1 cellular context compared by ENCODE assay signal in the genomic region with DNA sequence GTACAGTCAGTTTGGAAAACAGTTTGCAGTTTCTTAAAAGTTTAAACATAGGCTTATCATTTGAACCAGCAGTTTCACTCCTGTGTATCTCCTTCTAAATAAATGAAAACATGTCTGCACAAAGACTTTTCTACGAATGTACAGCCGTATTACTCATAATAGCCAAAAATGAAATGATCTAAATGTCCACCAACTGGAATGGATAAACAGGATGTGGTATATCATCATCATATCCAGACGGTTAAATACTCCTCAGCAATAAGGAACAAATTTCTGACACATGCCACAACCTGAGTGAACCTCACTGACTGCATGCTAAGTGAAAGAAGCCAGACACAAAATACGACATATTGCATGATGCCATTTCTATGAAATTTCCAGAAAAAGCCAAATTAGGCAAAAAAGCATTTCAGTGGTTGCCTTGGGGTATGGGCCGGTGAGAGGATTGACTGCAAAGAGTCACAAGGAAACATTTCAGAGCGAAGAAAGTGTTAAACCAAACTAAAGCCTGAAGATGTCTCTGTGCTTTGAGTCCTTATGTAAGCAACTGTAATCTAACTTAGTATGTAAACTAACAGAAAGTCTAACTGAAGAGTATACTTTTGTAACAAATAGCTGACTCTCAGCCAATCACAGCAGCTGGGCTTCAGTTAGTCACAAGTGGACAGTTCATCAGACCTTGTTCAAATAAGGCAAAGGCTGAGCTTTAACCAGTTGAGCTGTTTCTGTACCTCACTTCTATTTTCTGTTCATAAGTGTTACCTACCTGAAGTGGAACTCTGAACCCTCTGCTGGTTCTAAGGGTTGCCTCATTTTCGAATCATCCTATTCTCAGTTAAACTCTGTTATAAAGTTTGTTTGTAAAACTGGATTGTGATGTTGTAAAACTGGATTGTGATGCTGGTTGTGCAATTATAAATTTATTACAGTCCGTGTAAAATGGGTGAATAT.
TF ChIP-seq lines count a peak whose summit lies in the region.

No MANE protein-coding gene starts in this region.

TF ChIP-seq in SK-N-SH, 30 proteins besides CTCF, POLR2A, EP300 and RAD21 (continued from another document):
- TF ChIP-seq, protein P1, sequence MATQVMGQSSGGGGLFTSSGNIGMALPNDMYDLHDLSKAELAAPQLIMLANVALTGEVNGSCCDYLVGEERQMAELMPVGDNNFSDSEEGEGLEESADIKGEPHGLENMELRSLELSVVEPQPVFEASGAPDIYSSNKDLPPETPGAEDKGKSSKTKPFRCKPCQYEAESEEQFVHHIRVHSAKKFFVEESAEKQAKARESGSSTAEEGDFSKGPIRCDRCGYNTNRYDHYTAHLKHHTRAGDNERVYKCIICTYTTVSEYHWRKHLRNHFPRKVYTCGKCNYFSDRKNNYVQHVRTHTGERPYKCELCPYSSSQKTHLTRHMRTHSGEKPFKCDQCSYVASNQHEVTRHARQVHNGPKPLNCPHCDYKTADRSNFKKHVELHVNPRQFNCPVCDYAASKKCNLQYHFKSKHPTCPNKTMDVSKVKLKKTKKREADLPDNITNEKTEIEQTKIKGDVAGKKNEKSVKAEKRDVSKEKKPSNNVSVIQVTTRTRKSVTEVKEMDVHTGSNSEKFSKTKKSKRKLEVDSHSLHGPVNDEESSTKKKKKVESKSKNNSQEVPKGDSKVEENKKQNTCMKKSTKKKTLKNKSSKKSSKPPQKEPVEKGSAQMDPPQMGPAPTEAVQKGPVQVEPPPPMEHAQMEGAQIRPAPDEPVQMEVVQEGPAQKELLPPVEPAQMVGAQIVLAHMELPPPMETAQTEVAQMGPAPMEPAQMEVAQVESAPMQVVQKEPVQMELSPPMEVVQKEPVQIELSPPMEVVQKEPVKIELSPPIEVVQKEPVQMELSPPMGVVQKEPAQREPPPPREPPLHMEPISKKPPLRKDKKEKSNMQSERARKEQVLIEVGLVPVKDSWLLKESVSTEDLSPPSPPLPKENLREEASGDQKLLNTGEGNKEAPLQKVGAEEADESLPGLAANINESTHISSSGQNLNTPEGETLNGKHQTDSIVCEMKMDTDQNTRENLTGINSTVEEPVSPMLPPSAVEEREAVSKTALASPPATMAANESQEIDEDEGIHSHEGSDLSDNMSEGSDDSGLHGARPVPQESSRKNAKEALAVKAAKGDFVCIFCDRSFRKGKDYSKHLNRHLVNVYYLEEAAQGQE (IDR thresholded peaks at IDR 0.05; ENCODE audit: low read depth, low read length) = no peak
- TF ChIP-seq, protein P2, sequence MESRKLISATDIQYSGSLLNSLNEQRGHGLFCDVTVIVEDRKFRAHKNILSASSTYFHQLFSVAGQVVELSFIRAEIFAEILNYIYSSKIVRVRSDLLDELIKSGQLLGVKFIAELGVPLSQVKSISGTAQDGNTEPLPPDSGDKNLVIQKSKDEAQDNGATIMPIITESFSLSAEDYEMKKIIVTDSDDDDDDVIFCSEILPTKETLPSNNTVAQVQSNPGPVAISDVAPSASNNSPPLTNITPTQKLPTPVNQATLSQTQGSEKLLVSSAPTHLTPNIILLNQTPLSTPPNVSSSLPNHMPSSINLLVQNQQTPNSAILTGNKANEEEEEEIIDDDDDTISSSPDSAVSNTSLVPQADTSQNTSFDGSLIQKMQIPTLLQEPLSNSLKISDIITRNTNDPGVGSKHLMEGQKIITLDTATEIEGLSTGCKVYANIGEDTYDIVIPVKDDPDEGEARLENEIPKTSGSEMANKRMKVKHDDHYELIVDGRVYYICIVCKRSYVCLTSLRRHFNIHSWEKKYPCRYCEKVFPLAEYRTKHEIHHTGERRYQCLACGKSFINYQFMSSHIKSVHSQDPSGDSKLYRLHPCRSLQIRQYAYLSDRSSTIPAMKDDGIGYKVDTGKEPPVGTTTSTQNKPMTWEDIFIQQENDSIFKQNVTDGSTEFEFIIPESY (IDR thresholded peaks at IDR 0.05; ENCODE audit: borderline replicate concordance, low read depth) = no peak; the same call in 1 of the 2 replicates
- TF ChIP-seq MXI1 (IDR thresholded peaks at IDR 0.05; ENCODE audit: low read depth, low read length) = no peak
- TF ChIP-seq TCF12 (IDR thresholded peaks at IDR 0.05) = peak; percentile 78
- no peak for TF ChIP-seq SMC3 (IDR thresholded peaks at IDR 0.05; ENCODE audit: low read depth, low read length)
- no peak for TF ChIP-seq GABPA (IDR thresholded peaks at IDR 0.05; ENCODE audit: low read depth)
- 0 out of 2 replicates have a peak, but pooled peaks have one; percentile 22 for TF ChIP-seq FOXM1 (IDR thresholded peaks at IDR 0.05; ENCODE audit: low read depth)
- TF ChIP-seq NRF1 (IDR thresholded peaks at IDR 0.05; ENCODE audit: low read depth, low read length) = no peak
- no peak for TF ChIP-seq FOXJ3 (CRISPR knock-in tag; IDR thresholded peaks at IDR 0.05)
- no peak for TF ChIP-seq CHD2 (IDR thresholded peaks at IDR 0.05; ENCODE audit: low read length, partially characterized antibody)
- peak; percentile 54 for TF ChIP-seq JUND (IDR thresholded peaks at IDR 0.05)
- no peak for TF ChIP-seq RFX5 (IDR thresholded peaks at IDR 0.05; ENCODE audit: low read length)
- TF ChIP-seq ELF1 (IDR thresholded peaks at IDR 0.05) = no peak
- TF ChIP-seq YY1 (IDR thresholded peaks at IDR 0.05; ENCODE audit: low read depth) = no peak
- TF ChIP-seq RXRA (IDR thresholded peaks at IDR 0.05; ENCODE audit: borderline replicate concordance, low read depth) = peak; percentile 30; the same call in 1 of the 2 replicates
- peak; percentile 28; the same call in 1 of the 2 replicates for TF ChIP-seq FOSL2 (IDR thresholded peaks at IDR 0.05; ENCODE audit: borderline replicate concordance, low read depth)
- no peak for TF ChIP-seq TAF1 (IDR thresholded peaks at IDR 0.05; ENCODE audit: borderline replicate concordance, low read depth, low read length)
- TF ChIP-seq, protein P3, sequence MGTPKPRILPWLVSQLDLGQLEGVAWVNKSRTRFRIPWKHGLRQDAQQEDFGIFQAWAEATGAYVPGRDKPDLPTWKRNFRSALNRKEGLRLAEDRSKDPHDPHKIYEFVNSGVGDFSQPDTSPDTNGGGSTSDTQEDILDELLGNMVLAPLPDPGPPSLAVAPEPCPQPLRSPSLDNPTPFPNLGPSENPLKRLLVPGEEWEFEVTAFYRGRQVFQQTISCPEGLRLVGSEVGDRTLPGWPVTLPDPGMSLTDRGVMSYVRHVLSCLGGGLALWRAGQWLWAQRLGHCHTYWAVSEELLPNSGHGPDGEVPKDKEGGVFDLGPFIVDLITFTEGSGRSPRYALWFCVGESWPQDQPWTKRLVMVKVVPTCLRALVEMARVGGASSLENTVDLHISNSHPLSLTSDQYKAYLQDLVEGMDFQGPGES (IDR thresholded peaks at IDR 0.05; ENCODE audit: low read depth, low read length) = no peak
- TF ChIP-seq NFIC (IDR thresholded peaks at IDR 0.05; ENCODE audit: borderline replicate concordance) = no peak; the same call in 1 of the 2 replicates
